ENCODE assay signal across 26 cellular contexts in the genomic region with DNA sequence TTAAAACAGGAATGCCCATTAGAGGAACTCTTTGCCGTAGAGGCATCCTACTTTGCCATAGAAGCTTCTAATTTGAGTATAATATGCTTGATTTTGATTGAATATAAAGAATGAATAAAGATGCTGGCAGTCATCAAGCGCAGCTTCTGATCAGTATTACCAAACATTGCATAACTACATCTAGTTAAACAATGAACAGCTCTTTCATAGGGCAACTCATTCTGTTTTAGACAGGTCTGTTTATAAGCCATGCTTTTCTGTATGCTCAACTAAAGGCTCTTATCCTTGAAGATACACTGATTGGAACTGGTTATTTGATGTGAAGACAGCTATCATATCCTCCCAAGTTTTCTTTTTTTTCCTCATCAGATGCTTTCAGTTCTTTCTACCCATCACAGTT.
"Had no signal": no experiment of that assay in that cellular context is flagged by ENCODE, and none has a peak within 500 bp of the region (broad histone marks: within the 10 kb centered on the region; RNA-seq: fewer than 3 reads in every experiment).

No MANE protein-coding gene starts in this region.

- H3K27me3 ChIP-seq: colonic mucosa, esophagus squamous epithelium, gastrocnemius medialis, heart right ventricle had no signal

- H3K9me3 ChIP-seq: colonic mucosa, esophagus squamous epithelium, gastrocnemius medialis, heart right ventricle, left ventricle myocardium inferior, lower lobe of right lung, mucosa of descending colon had no signal

- FAIRE-seq: endometrium, islet of Langerhans, keratinocyte had no signal

- H3K27ac Mint-ChIP-seq: dendritic cell treated with granulocyte-macrophage colony-stimulating factor and Interleukin-4, amounts not matched to agents 40 ng/mL and 50 ng/mL, for 4 days; effector memory CD8-positive, alpha-beta T cell; endodermal cell; mesothelial cell of epicardium had no signal

- ATAC-seq: effector memory CD8-positive, alpha-beta T cell; esophagus mucosa; gastrocnemius medialis; heart right ventricle; left cardiac atrium; mucosa of descending colon had no signal

- H3K4me3 Mint-ChIP-seq: dendritic cell treated with granulocyte-macrophage colony-stimulating factor and Interleukin-4, amounts not matched to agents 40 ng/mL and 50 ng/mL, for 4 days; effector memory CD8-positive, alpha-beta T cell; endodermal cell; mesothelial cell of epicardium had no signal

- H3K4me3 ChIP-seq: colonic mucosa, esophagus squamous epithelium, gastrocnemius medialis, heart right ventricle, left ventricle myocardium inferior, lower lobe of right lung, mucosa of descending colon had no signal

- H3K36me3 ChIP-seq: colonic mucosa had no signal

- DNase-seq: colonic mucosa; cortex of kidney; effector CD8-positive, alpha-beta T cell; effector memory CD8-positive, alpha-beta T cell; endodermal cell; erythroblast; esophagus squamous epithelium; foreskin fibroblast; foreskin melanocyte; gastrocnemius medialis; glutamatergic neuron; head of caudate nucleus; heart right ventricle; hippocampal formation; left cardiac atrium; left ventricle myocardium inferior; lower lobe of right lung; mesenchymal stem cell; mucosa of descending colon had no signal

- H3K4me1 ChIP-seq: colonic mucosa, esophagus squamous epithelium, gastrocnemius medialis, left ventricle myocardium inferior, lower lobe of right lung had no signal

- H3K27me3 Mint-ChIP-seq: dendritic cell treated with granulocyte-macrophage colony-stimulating factor and Interleukin-4, amounts not matched to agents 40 ng/mL and 50 ng/mL, for 4 days; effector memory CD8-positive, alpha-beta T cell had no signal

- H3K4me1 Mint-ChIP-seq: endodermal cell had no signal

- H3K9me3 Mint-ChIP-seq: dendritic cell treated with granulocyte-macrophage colony-stimulating factor and Interleukin-4, amounts not matched to agents 40 ng/mL and 50 ng/mL, for 4 days; effector memory CD8-positive, alpha-beta T cell; endodermal cell; mesothelial cell of epicardium had no signal

- H3K27ac ChIP-seq: colonic mucosa, epithelial cell of prostate, esophagus squamous epithelium, gastrocnemius medialis, heart right ventricle, left ventricle myocardium inferior, lower lobe of right lung had no signal
